8 cellular contexts compared by ENCODE assay signal in the genomic region with DNA sequence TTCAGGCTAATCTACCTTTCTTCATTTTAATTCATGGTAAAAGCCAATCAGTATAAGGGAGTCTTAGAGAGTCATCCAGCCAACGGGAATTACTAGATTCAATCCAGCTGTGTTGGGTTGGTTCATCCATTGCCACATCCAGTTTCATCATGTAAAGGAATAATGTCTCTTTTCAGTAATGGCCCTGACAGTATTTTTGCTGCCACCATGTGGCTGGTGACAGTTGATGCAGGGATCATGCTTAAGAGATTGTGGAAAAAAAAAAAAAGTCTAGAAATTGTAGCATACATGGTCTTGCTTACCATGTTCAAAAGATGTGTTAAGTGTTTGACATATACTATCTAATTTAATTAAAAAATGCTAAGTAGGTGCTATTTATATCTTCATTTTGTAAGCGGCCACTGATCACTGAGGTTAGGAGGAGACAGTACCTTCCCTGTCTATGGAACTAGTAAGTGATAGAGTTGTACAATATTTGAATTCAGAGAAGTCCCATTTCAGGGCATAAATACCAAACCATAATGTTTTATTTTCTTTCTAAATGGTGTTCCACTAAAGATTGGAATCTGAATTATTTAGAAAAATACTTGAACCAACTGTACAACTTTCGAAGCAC.
DNase-seq lines count a peak whose midpoint lies in the region; ATAC-seq and TF ChIP-seq lines count a peak whose summit lies in the region.

No MANE protein-coding gene starts in this region.

- intact Hi-C loops in right cardiac atrium (cut with DNase I), result no loop called here

- no peaks in the 10 kb centered on the region for H3K9me2 ChIP-seq in hepatocyte (replicated peaks; ENCODE audit: insufficient read depth)

- peak; percentile 35 for TF ChIP-seq CTCF in cardiac muscle cell (IDR thresholded peaks at IDR 0.05; ENCODE audit: low read depth, low read length)
- TF ChIP-seq CTCF in hepatocyte (IDR thresholded peaks at IDR 0.05; ENCODE audit: poor library complexity), result peak; percentile 75

- H3K79me2 ChIP-seq in hepatocyte, result no peaks in the 10 kb centered on the region

- no peak overlapping the region for H2AFZ ChIP-seq in hepatocyte

- H3K4me3 ChIP-seq in cardiac muscle cell (no peak overlapping the region), right cardiac atrium (ENCODE audit: low read length) (no peak overlapping the region), H7 (ENCODE audit: insufficient read depth, low read depth, low read length) (no peak overlapping the region), hepatocyte (no peak overlapping the region)

- H3K4me2 ChIP-seq in hepatocyte, result no peak overlapping the region

- H3K36me3 ChIP-seq in cardiac muscle cell, result no peaks in the 10 kb centered on the region
- H3K36me3 ChIP-seq in H7 (replicated peaks; ENCODE audit: control insufficient read depth, insufficient read depth, low read length), result no peaks in the 10 kb centered on the region
- H3K36me3 ChIP-seq in hepatocyte (replicated peaks; ENCODE audit: insufficient read depth, low read depth), result no peaks in the 10 kb centered on the region

- peaks cover 21% of the 10 kb centered on the region for H3K4me1 ChIP-seq in cardiac muscle cell (ENCODE audit: low read depth)
- H3K4me1 ChIP-seq in right cardiac atrium (ENCODE audit: control insufficient read depth, insufficient read depth, low read length), result no peaks in the 10 kb centered on the region
- peaks cover 12% of the 10 kb centered on the region for H3K4me1 ChIP-seq in hepatocyte (ENCODE audit: insufficient read depth)

- WGBS in right cardiac atrium, result 58% methylated on average over 3 of the region's 3 CpGs
- whole genome bisulfite sequencing in hepatocyte (ENCODE audit: low lambda C conversion rate, missing lambda C conversion rate), result 62% methylated on average over 3 of the region's 3 CpGs

- no peak overlapping the region for H3K27ac ChIP-seq in cardiac muscle cell
- no peak overlapping the region for H3K27ac ChIP-seq in right cardiac atrium (ENCODE audit: low read length)
- H3K27ac ChIP-seq in hepatocyte, result no peak overlapping the region

- H3K9me3 ChIP-seq in cardiac muscle cell (ENCODE audit: low read depth) (no peaks in the 10 kb centered on the region), right cardiac atrium (ENCODE audit: control insufficient read depth, low read length) (no peaks in the 10 kb centered on the region), hepatocyte (ENCODE audit: low read depth) (no peaks in the 10 kb centered on the region)

- no peak for ATAC-seq in right cardiac atrium
- no peak for ATAC-seq in GM21737 (IDR thresholded peaks at IDR 0.05; ENCODE audit: unreplicated experiment)
- ATAC-seq in HG03108 (IDR thresholded peaks at IDR 0.05; ENCODE audit: unreplicated experiment), result no peak

- DNase-seq in cardiac muscle cell (ENCODE audit: low read depth in 1 of 2, low spot score in 1 of 2) (peak; percentile 38 to 70), right cardiac atrium (no peak), H7 (peak; percentile 30), LoVo (ENCODE audit: low spot score) (peak; percentile 37), T1000 (lab: John Stamatoyannopoulos, UW) (peak; percentile 17), hepatocyte (ENCODE audit: low spot score) (peak; percentile 79)

- H4K20me1 ChIP-seq in hepatocyte (ENCODE audit: insufficient read depth, poor library complexity, severe bottlenecking), result no peaks in the 10 kb centered on the region

- H3K27me3 ChIP-seq in cardiac muscle cell (no peaks in the 10 kb centered on the region), right cardiac atrium (ENCODE audit: control insufficient read depth, insufficient read depth) (no peaks in the 10 kb centered on the region), H7 (ENCODE audit: control insufficient read depth, insufficient read depth, low read length) (no peaks in the 10 kb centered on the region), hepatocyte (no peaks in the 10 kb centered on the region)

Comparison
In these comparisons a context has a peak if more than half of its experiments do, and no peak if none do; other contexts are left out.
1. DNase-seq: peak in cardiac muscle cell (2 of 2), H7 (single experiment), LoVo (single experiment), T1000 (single experiment) and hepatocyte (single experiment); none in right cardiac atrium (0 of 3).